ENCODE assay signal across 23 cellular contexts in genomic region chrX:31271615-31272471, GRCh38.
DNase-seq lines count a peak whose midpoint lies in the region; ATAC-seq and TF ChIP-seq lines count a peak whose summit lies in the region.
"Had no signal": no experiment of that assay in that cellular context is flagged by ENCODE, and none has a peak within 500 bp of the region (broad histone marks: within the 10 kb centered on the region; RNA-seq: fewer than 3 reads in every experiment).

No MANE protein-coding gene starts in this region.

- no peak for TF ChIP-seq CTCF in RWPE1 (conservative IDR thresholded peaks at IDR 0.05; ENCODE audit: low read depth)
- no peak for TF ChIP-seq CTCF in foreskin keratinocyte (conservative IDR thresholded peaks at IDR 0.05)
- no peak for TF ChIP-seq CTCF in activated CD8-positive, alpha-beta T cell treated with anti-CD3 and anti-CD28 coated beads for 36 hours (IDR thresholded peaks at IDR 0.05)

- H3K27ac ChIP-seq in RWPE1 = no peak overlapping the region
- H3K27ac ChIP-seq in foreskin keratinocyte = no peak overlapping the region
- H3K27ac ChIP-seq in naive thymus-derived CD4-positive, alpha-beta T cell (ENCODE audit: low read depth, low read length) = no peak overlapping the region
- H3K27ac ChIP-seq: parathyroid adenoma, vagina had no signal

- H3K4me3 Mint-ChIP-seq in activated CD8-positive, alpha-beta T cell treated with anti-CD3 and anti-CD28 coated beads for 36 hours = no peak overlapping the region
- no peak overlapping the region for H3K4me3 Mint-ChIP-seq in naive thymus-derived CD4-positive, alpha-beta T cell
- H3K4me3 Mint-ChIP-seq: activated naive CD8-positive, alpha-beta T cell treated with anti-CD3 and anti-CD28 coated beads, Interleukin-2, amount 10 ng/mL, durations not matched to agents 7 days and 5 days; immature natural killer cell; stimulated activated effector memory CD8-positive, alpha-beta T cell treated with anti-CD3 and anti-CD28 coated beads, Interleukin-12 subunit alpha, Interleukin-12 subunit beta, amount 100 ng/mL, for 72 hours had no signal

- no peaks in the 10 kb centered on the region for H3K4me1 ChIP-seq in foreskin keratinocyte
- H3K4me1 ChIP-seq in naive thymus-derived CD4-positive, alpha-beta T cell (ENCODE audit: control insufficient read depth in 2 of 2, insufficient read depth in 2 of 2, low read length in 2 of 2) = no peaks in the 10 kb centered on the region
- H3K4me1 ChIP-seq: parathyroid adenoma, vagina had no signal

- H3K9me3 Mint-ChIP-seq in activated CD8-positive, alpha-beta T cell treated with anti-CD3 and anti-CD28 coated beads for 36 hours = no peaks in the 10 kb centered on the region
- H3K9me3 Mint-ChIP-seq in naive thymus-derived CD4-positive, alpha-beta T cell = no peaks in the 10 kb centered on the region
- H3K9me3 Mint-ChIP-seq: activated naive CD8-positive, alpha-beta T cell treated with anti-CD3 and anti-CD28 coated beads, Interleukin-2, amount 10 ng/mL, durations not matched to agents 7 days and 5 days; activated T-helper 2 cell treated with anti-CD3 and anti-CD28 coated beads, Interferon-gamma antibody, Interleukin-2, Interleukin-4, amounts not matched to agents 10 μg/mL and 5 μg/mL and 100 μg/mL, durations not matched to agents 14 hours and 24 hours and 36 hours had no signal

- no peaks in the 10 kb centered on the region for H3K9me3 ChIP-seq in naive thymus-derived CD4-positive, alpha-beta T cell (ENCODE audit: control insufficient read depth in 2 of 3, low read length in 3 of 3)
- H3K9me3 ChIP-seq: HAP-1, MG63, vagina had no signal

- H3K27ac Mint-ChIP-seq in activated CD8-positive, alpha-beta T cell treated with anti-CD3 and anti-CD28 coated beads for 36 hours = no peak overlapping the region
- no peak overlapping the region for H3K27ac Mint-ChIP-seq in naive thymus-derived CD4-positive, alpha-beta T cell
- H3K27ac Mint-ChIP-seq: activated naive CD8-positive, alpha-beta T cell treated with anti-CD3 and anti-CD28 coated beads, Interleukin-2, amount 10 ng/mL, durations not matched to agents 7 days and 5 days; activated T-helper 2 cell treated with anti-CD3 and anti-CD28 coated beads, Interferon-gamma antibody, Interleukin-2, Interleukin-4, amounts not matched to agents 10 μg/mL and 5 μg/mL and 100 μg/mL, durations not matched to agents 14 hours and 24 hours and 36 hours; immature natural killer cell; stimulated activated effector memory CD8-positive, alpha-beta T cell treated with anti-CD3 and anti-CD28 coated beads, Interleukin-12 subunit alpha, Interleukin-12 subunit beta, amount 100 ng/mL, for 72 hours had no signal

- POLR2A ChIA-PET in RWPE1 (lab: Yijun Ruan, JAX; ENCODE audit: low non-redundant PET) = no interaction called here
- POLR2A ChIA-PET in activated CD8-positive, alpha-beta T cell treated with anti-CD3 and anti-CD28 coated beads for 36 hours (lab: Charles Lee) = no interaction called here
- POLR2A ChIA-PET in naive thymus-derived CD4-positive, alpha-beta T cell (lab: Charles Lee) = no interaction called here

- H3K27me3 ChIP-seq in foreskin keratinocyte = no peaks in the 10 kb centered on the region
- no peaks in the 10 kb centered on the region for H3K27me3 ChIP-seq in naive thymus-derived CD4-positive, alpha-beta T cell (ENCODE audit: control insufficient read depth in 2 of 2, insufficient read depth in 2 of 2, low read length in 2 of 2)
- H3K27me3 ChIP-seq: MG63, vagina had no signal

- intact Hi-C loops in activated CD8-positive, alpha-beta T cell treated with anti-CD3 and anti-CD28 coated beads for 36 hours (cut with micrococcal nuclease) = no loop called here
- intact Hi-C loops in naive thymus-derived CD4-positive, alpha-beta T cell (cut with micrococcal nuclease) = no loop called here

- CTCF ChIA-PET in RWPE1 (lab: Yijun Ruan, JAX) = interaction anchor here (0.7 kb wide), 1 partner anchor 441 kb away, joined by 3 read pairs; no protein-coding TSS in a partner anchor
- CTCF ChIA-PET in activated CD8-positive, alpha-beta T cell treated with anti-CD3 and anti-CD28 coated beads for 36 hours (lab: Charles Lee) = no interaction called here
- CTCF ChIA-PET in naive thymus-derived CD4-positive, alpha-beta T cell (lab: Charles Lee) = no interaction called here

- no peaks in the 10 kb centered on the region for H3K4me1 Mint-ChIP-seq in activated CD8-positive, alpha-beta T cell treated with anti-CD3 and anti-CD28 coated beads for 36 hours (ENCODE audit: low read depth)
- H3K4me1 Mint-ChIP-seq in naive thymus-derived CD4-positive, alpha-beta T cell = no peaks in the 10 kb centered on the region
- H3K4me1 Mint-ChIP-seq: activated naive CD8-positive, alpha-beta T cell treated with anti-CD3 and anti-CD28 coated beads, Interleukin-2, amount 10 ng/mL, durations not matched to agents 7 days and 5 days; immature natural killer cell; stimulated activated effector memory CD8-positive, alpha-beta T cell treated with anti-CD3 and anti-CD28 coated beads, Interleukin-12 subunit alpha, Interleukin-12 subunit beta, amount 100 ng/mL, for 72 hours had no signal

- H3K36me3 Mint-ChIP-seq in activated CD8-positive, alpha-beta T cell treated with anti-CD3 and anti-CD28 coated beads for 36 hours (ENCODE audit: low read depth) = no peaks in the 10 kb centered on the region
- no peaks in the 10 kb centered on the region for H3K36me3 Mint-ChIP-seq in naive thymus-derived CD4-positive, alpha-beta T cell
- H3K36me3 Mint-ChIP-seq: activated naive CD8-positive, alpha-beta T cell treated with anti-CD3 and anti-CD28 coated beads, Interleukin-2, amount 10 ng/mL, durations not matched to agents 7 days and 5 days; immature natural killer cell; stimulated activated effector memory CD8-positive, alpha-beta T cell treated with anti-CD3 and anti-CD28 coated beads, Interleukin-12 subunit alpha, Interleukin-12 subunit beta, amount 100 ng/mL, for 72 hours had no signal

- DNase-seq in Daoy (ENCODE audit: low read depth) (peak; percentile 4), RWPE1 (ENCODE audit: low spot score) (peak; percentile 7), foreskin keratinocyte (peak in 1 of 2 donors; percentile 30), OCI-M2 (lab: John Stamatoyannopoulos, UW; ENCODE audit: unreplicated experiment) (no peak)
- DNase-seq in activated CD8-positive, alpha-beta T cell treated with anti-CD3 and anti-CD28 coated beads for 36 hours = no peak
- no peak for DNase-seq in naive thymus-derived CD4-positive, alpha-beta T cell
- DNase-seq: activated CD4-positive, alpha-beta T cell treated with anti-CD3 and anti-CD28 coated beads for 48 hours; activated naive CD8-positive, alpha-beta T cell treated with anti-CD3 and anti-CD28 coated beads, Interleukin-2, amount 10 ng/mL, durations not matched to agents 7 days and 5 days; C1 segment of cervical spinal cord; Calu3; immature natural killer cell; MG63; NCI-H1436; NCI-H510A treated with DMSO at 0.1 percent for 48 hours; SHP77 had no signal

- peaks cover 5% of the 10 kb centered on the region for H3K27me3 Mint-ChIP-seq in activated CD8-positive, alpha-beta T cell treated with anti-CD3 and anti-CD28 coated beads for 36 hours
- H3K27me3 Mint-ChIP-seq in naive thymus-derived CD4-positive, alpha-beta T cell = peaks cover 12 to 25% (median 18%) of the 10 kb centered on the region in 5 donors

- H3K36me3 ChIP-seq in naive thymus-derived CD4-positive, alpha-beta T cell (ENCODE audit: control insufficient read depth in 2 of 3, insufficient read depth in 3 of 3, low read length in 3 of 3) = no peaks in the 10 kb centered on the region
- H3K36me3 ChIP-seq: HAP-1, MG63, vagina had no signal

- ATAC-seq in GM21529 (IDR thresholded peaks at IDR 0.05; ENCODE audit: unreplicated experiment) = peak; percentile 15
- peak; percentile 92 for ATAC-seq in foreskin keratinocyte
- no peak for ATAC-seq in GM21526 (IDR thresholded peaks at IDR 0.05; ENCODE audit: low FRiP score, unreplicated experiment)
- no peak for ATAC-seq in activated CD8-positive, alpha-beta T cell treated with anti-CD3 and anti-CD28 coated beads for 36 hours
- no peak for ATAC-seq in naive thymus-derived CD4-positive, alpha-beta T cell
- ATAC-seq: stimulated activated effector memory CD8-positive, alpha-beta T cell treated with anti-CD3 and anti-CD28 coated beads, Interleukin-12 subunit alpha, Interleukin-12 subunit beta, amount 100 ng/mL, for 72 hours had no signal

- H3K4me3 ChIP-seq in naive thymus-derived CD4-positive, alpha-beta T cell (ENCODE audit: low read length) = no peak overlapping the region
- H3K4me3 ChIP-seq: HAP-1, lung, MG63, vagina had no signal

Comparison
In these comparisons a context has a peak if more than half of its experiments do, and no peak if none do; other contexts are left out.
1. DNase-seq: peak in Daoy (single experiment) and RWPE1 (single experiment); none in activated CD8-positive, alpha-beta T cell treated with anti-CD3 and anti-CD28 coated beads for 36 hours (single experiment), OCI-M2 (single experiment) and naive thymus-derived CD4-positive, alpha-beta T cell (0 of 9).
2. ATAC-seq: peak in GM21529 (single experiment) and foreskin keratinocyte (single experiment); none in GM21526 (single experiment), activated CD8-positive, alpha-beta T cell treated with anti-CD3 and anti-CD28 coated beads for 36 hours (single experiment) and naive thymus-derived CD4-positive, alpha-beta T cell (single experiment).